Comparison of ENCODE assay signal across 12 cellular contexts in genomic region chr22:37559521-37559900, GRCh38. TPM values are rescaled to one million over a fixed set of nuclear protein-coding genes. Genes with fewer than 3 reads are reported as not detected.
DNase-seq lines count a peak whose midpoint lies in the region; ATAC-seq and TF ChIP-seq lines count a peak whose summit lies in the region.
"Had no signal": no experiment of that assay in that cellular context is flagged by ENCODE, and none has a peak within 500 bp of the region (broad histone marks: within the 10 kb centered on the region; RNA-seq: fewer than 3 reads in every experiment).

No MANE protein-coding gene starts in this region.

- no peak for TF ChIP-seq CTCF in thoracic aorta (IDR thresholded peaks at IDR 0.05)

- no peaks in the 10 kb centered on the region for H3K9me3 ChIP-seq in mucosa of stomach (ENCODE audit: control insufficient read depth, low read length)
- no peaks in the 10 kb centered on the region for H3K9me3 ChIP-seq in thoracic aorta

- no peaks in the 10 kb centered on the region for H3K27me3 ChIP-seq in mucosa of stomach (ENCODE audit: control insufficient read depth, insufficient read depth, low read length)
- no peaks in the 10 kb centered on the region for H3K27me3 ChIP-seq in thoracic aorta (replicated peaks; ENCODE audit: insufficient read depth)

- peaks cover 21% of the 10 kb centered on the region for H3K4me1 Mint-ChIP-seq in T-helper 1 cell treated with Interleukin-12 subunit alpha and Interleukin-12 subunit beta and Interleukin-4 antibody, amounts not matched to agents 30 μg/mL and 1 μg/mL, for 36 hours (ENCODE audit: low read depth)
- peaks cover 58% of the 10 kb centered on the region for H3K4me1 Mint-ChIP-seq in dendritic cell treated with granulocyte-macrophage colony-stimulating factor and Interleukin-4, amounts not matched to agents 40 ng/mL and 50 ng/mL, for 4 days (ENCODE audit: low read depth)

- H3K4me3 ChIP-seq in mucosa of stomach (ENCODE audit: low read length) (peak overlapping the region; percentile 58), thoracic aorta (peak overlapping the region; percentile 95)

- no peak for ATAC-seq in thoracic aorta (ENCODE audit: insufficient number of reproducible peaks, low FRiP score, low read depth)
- ATAC-seq in HG03457 (IDR thresholded peaks at IDR 0.05; ENCODE audit: unreplicated experiment) = no peak
- ATAC-seq in GM21528 (IDR thresholded peaks at IDR 0.05; ENCODE audit: low FRiP score, unreplicated experiment) = no peak

- peaks cover 2% of the 10 kb centered on the region for H3K36me3 Mint-ChIP-seq in T-helper 1 cell treated with Interleukin-12 subunit alpha and Interleukin-12 subunit beta and Interleukin-4 antibody, amounts not matched to agents 30 μg/mL and 1 μg/mL, for 36 hours (ENCODE audit: low read depth)
- peaks cover 11% of the 10 kb centered on the region for H3K36me3 Mint-ChIP-seq in dendritic cell treated with granulocyte-macrophage colony-stimulating factor and Interleukin-4, amounts not matched to agents 40 ng/mL and 50 ng/mL, for 4 days (ENCODE audit: low read depth)

- DNase-seq in T-helper 1 cell (no peak), thoracic aorta (ENCODE audit: low spot score) (no peak), AML-193 (lab: John Stamatoyannopoulos, UW) (no peak)
- DNase-seq: 8988T; activated naive CD4-positive, alpha-beta T cell treated with Interleukin-2 at 50 U/mL for 16 hours; NCI-H1417 had no signal

- intact Hi-C loops in dendritic cell treated with granulocyte-macrophage colony-stimulating factor and Interleukin-4, amounts not matched to agents 40 ng/mL and 50 ng/mL, for 4 days (cut with micrococcal nuclease) = no loop called here

- H3K27ac Mint-ChIP-seq in T-helper 1 cell treated with Interleukin-12 subunit alpha and Interleukin-12 subunit beta and Interleukin-4 antibody, amounts not matched to agents 30 μg/mL and 1 μg/mL, for 36 hours = no peak overlapping the region
- H3K27ac Mint-ChIP-seq in dendritic cell treated with granulocyte-macrophage colony-stimulating factor and Interleukin-4, amounts not matched to agents 40 ng/mL and 50 ng/mL, for 4 days = peak overlapping the region; percentile 75

- H3K9ac ChIP-seq in mucosa of stomach (ENCODE audit: low read length) = peak overlapping the region; percentile 89

- H3K4me1 ChIP-seq in mucosa of stomach (ENCODE audit: control insufficient read depth, insufficient read depth, low read length) (peaks cover 58% of the 10 kb centered on the region), thoracic aorta (ENCODE audit: control insufficient read depth in 1 of 2, low read depth in 2 of 2) (peaks cover 26 to 47% of the 10 kb centered on the region in 2 donors)

- H3K27ac ChIP-seq in thoracic aorta = peak overlapping the region; percentile 99 to 100

- no peaks in the 10 kb centered on the region for H3K9me3 Mint-ChIP-seq in T-helper 1 cell treated with Interleukin-12 subunit alpha and Interleukin-12 subunit beta and Interleukin-4 antibody, amounts not matched to agents 30 μg/mL and 1 μg/mL, for 36 hours
- H3K9me3 Mint-ChIP-seq in dendritic cell treated with granulocyte-macrophage colony-stimulating factor and Interleukin-4, amounts not matched to agents 40 ng/mL and 50 ng/mL, for 4 days = no peaks in the 10 kb centered on the region

- H3K4me3 Mint-ChIP-seq in T-helper 1 cell treated with Interleukin-12 subunit alpha and Interleukin-12 subunit beta and Interleukin-4 antibody, amounts not matched to agents 30 μg/mL and 1 μg/mL, for 36 hours = peak overlapping the region; percentile 14
- H3K4me3 Mint-ChIP-seq in dendritic cell treated with granulocyte-macrophage colony-stimulating factor and Interleukin-4, amounts not matched to agents 40 ng/mL and 50 ng/mL, for 4 days = peak overlapping the region; percentile 64

- peaks cover 82% of the 10 kb centered on the region for H3K27me3 Mint-ChIP-seq in T-helper 1 cell treated with Interleukin-12 subunit alpha and Interleukin-12 subunit beta and Interleukin-4 antibody, amounts not matched to agents 30 μg/mL and 1 μg/mL, for 36 hours (ENCODE audit: low read depth)
- peaks cover 76% of the 10 kb centered on the region for H3K27me3 Mint-ChIP-seq in dendritic cell treated with granulocyte-macrophage colony-stimulating factor and Interleukin-4, amounts not matched to agents 40 ng/mL and 50 ng/mL, for 4 days

- peaks cover 6% of the 10 kb centered on the region for H3K36me3 ChIP-seq in mucosa of stomach (ENCODE audit: control insufficient read depth, insufficient read depth, low read length)
- H3K36me3 ChIP-seq in thoracic aorta = no peaks in the 10 kb centered on the region

RNA-seq across cellular contexts. Expression of gene CDC42EP1, which starts 0.8 kb away (rescaled TPM):
- 100 to 1,000 TPM in 1 of 2 donors, 10 to 100 TPM in 1; 61.6 to 104 TPM for total RNA-seq in thoracic aorta

RNA-seq across cellular contexts. Expression of gene LGALS2, which starts 20.4 kb away (rescaled TPM):
- not detected for total RNA-seq in thoracic aorta
- total RNA-seq: kidney epithelial cell had no signal

RNA-seq across cellular contexts. Expression of gene CARD10, which starts 40.3 kb away (rescaled TPM):
- 10 to 100 TPM in 1 of 2 donors, 1 to 10 TPM in 1; 7.2 to 11.0 TPM for total RNA-seq in thoracic aorta

RNA-seq across cellular contexts. Expression of gene GGA1, which starts 49.1 kb away (rescaled TPM):
- 10 to 100 TPM; 59.9 to 61.2 TPM for total RNA-seq in thoracic aorta
